ENCODE assay signal across 29 cellular contexts in genomic region chr14:74866708-74867389, GRCh38. TPM values are rescaled to one million over a fixed set of nuclear protein-coding genes. Genes with fewer than 3 reads are reported as not detected.
DNase-seq lines count a peak whose midpoint lies in the region; ATAC-seq lines count a peak whose summit lies in the region.
"Had no signal": no experiment of that assay in that cellular context is flagged by ENCODE, and none has a peak within 500 bp of the region (broad histone marks: within the 10 kb centered on the region; RNA-seq: fewer than 3 reads in every experiment).

No MANE protein-coding gene starts in this region.

- DNase-seq in activated CD8-positive, alpha-beta memory T cell treated with anti-CD3 and anti-CD28 coated beads for 24 hours = peak; percentile 41
- no peak for DNase-seq in activated CD8-positive, alpha-beta memory T cell treated with anti-CD3 and anti-CD28 coated beads, Interleukin-2, amount 50 U/mL, for 4 hours
- DNase-seq in CD8-positive, alpha-beta memory T cell = no peak
- no peak for DNase-seq in activated naive CD8-positive, alpha-beta T cell treated with anti-CD3 and anti-CD28 coated beads for 36 hours
- no peak for DNase-seq in naive thymus-derived CD8-positive, alpha-beta T cell
- DNase-seq in midbrain (lab: John Stamatoyannopoulos, UW) (no peak), hypothalamus (lab: John Stamatoyannopoulos, UW) (no peak), NCI-H2196 (lab: John Stamatoyannopoulos, UW; ENCODE audit: unreplicated experiment) (no peak)
- DNase-seq: activated B cell treated with CpG ODN at 0.5 μM for 24 hours; BE2C; brain microvascular endothelial cell; Calu3; DND-41; effector CD8-positive, alpha-beta T cell; Karpas-422; left ventricle myocardium inferior; NCI-H345; NCI-H774; nephron progenitor cell; pancreas; stimulated activated CD4-positive, alpha-beta T cell treated with anti-CD3 and anti-CD28 coated beads, Interleukin-4, amount 100 ng/mL, for 1 hour had no signal

- no peaks in the 10 kb centered on the region for H3K27me3 ChIP-seq in CD8-positive, alpha-beta memory T cell (ENCODE audit: insufficient read depth, low read length, poor library complexity, severe bottlenecking)
- H3K27me3 ChIP-seq: BE2C, brain microvascular endothelial cell, pancreas, right atrium auricular region had no signal

- H3K4me3 Mint-ChIP-seq in CD8-positive, alpha-beta memory T cell = peak overlapping the region in 3 of 7 donors; percentile 46 to 73 (median 66)
- H3K4me3 Mint-ChIP-seq in activated naive CD8-positive, alpha-beta T cell treated with anti-CD3 and anti-CD28 coated beads for 36 hours = no peak overlapping the region
- H3K4me3 Mint-ChIP-seq in naive thymus-derived CD8-positive, alpha-beta T cell = peak overlapping the region; percentile 8 to 80 (median 60)
- H3K4me3 Mint-ChIP-seq: activated B cell treated with CpG ODN at 0.5 μM for 24 hours, mesothelial cell of epicardium, nephron progenitor cell had no signal

- POLR2A ChIA-PET in CD8-positive, alpha-beta memory T cell (lab: Charles Lee) = interaction anchor here (2.7 kb wide), 1 partner anchor 15 kb away, joined by 14 read pairs; the partner anchor contains the start of gene DLST
- POLR2A ChIA-PET in naive thymus-derived CD8-positive, alpha-beta T cell (lab: Charles Lee) = interaction anchor here (1.1 to 3.5 kb wide), 5 partner anchors 10 to 39 kb away, joined by 4 to 60 read pairs (median 9); partner anchors contain the start of genes DLST and PROX2

- H3K27ac Mint-ChIP-seq in CD8-positive, alpha-beta memory T cell = peak overlapping the region; percentile 47 to 92 (median 74)
- peak overlapping the region; percentile 42 for H3K27ac Mint-ChIP-seq in activated naive CD8-positive, alpha-beta T cell treated with anti-CD3 and anti-CD28 coated beads for 36 hours
- H3K27ac Mint-ChIP-seq in naive thymus-derived CD8-positive, alpha-beta T cell = peak overlapping the region; percentile 59 to 94 (median 88)
- H3K27ac Mint-ChIP-seq: activated B cell treated with CpG ODN at 0.5 μM for 24 hours, mesothelial cell of epicardium, nephron progenitor cell had no signal

- H3K27ac ChIP-seq in CD8-positive, alpha-beta memory T cell (ENCODE audit: low read depth, low read length) = no peak overlapping the region
- H3K27ac ChIP-seq: brain microvascular endothelial cell, left ventricle myocardium inferior, pancreas, right atrium auricular region had no signal

- H3K36me3 ChIP-seq in CD8-positive, alpha-beta memory T cell (ENCODE audit: insufficient read depth, low read length) = no peaks in the 10 kb centered on the region
- H3K36me3 ChIP-seq: BE2C, brain microvascular endothelial cell, left ventricle myocardium inferior, pancreas, right atrium auricular region, thoracic aorta had no signal

- peak; percentile 31 to 39 for ATAC-seq in naive thymus-derived CD8-positive, alpha-beta T cell

- no peaks in the 10 kb centered on the region for H3K36me3 Mint-ChIP-seq in CD8-positive, alpha-beta memory T cell
- no peaks in the 10 kb centered on the region for H3K36me3 Mint-ChIP-seq in activated naive CD8-positive, alpha-beta T cell treated with anti-CD3 and anti-CD28 coated beads for 36 hours
- peaks cover 0 to 2% (median 0%) of the 10 kb centered on the region in 3 donors for H3K36me3 Mint-ChIP-seq in naive thymus-derived CD8-positive, alpha-beta T cell
- H3K36me3 Mint-ChIP-seq: mesothelial cell of epicardium had no signal

- peaks cover 0 to 1% of the 10 kb centered on the region in 2 donors for H3K27me3 Mint-ChIP-seq in CD8-positive, alpha-beta memory T cell
- no peaks in the 10 kb centered on the region for H3K27me3 Mint-ChIP-seq in activated naive CD8-positive, alpha-beta T cell treated with anti-CD3 and anti-CD28 coated beads for 36 hours
- no peaks in the 10 kb centered on the region for H3K27me3 Mint-ChIP-seq in naive thymus-derived CD8-positive, alpha-beta T cell
- H3K27me3 Mint-ChIP-seq: activated B cell treated with CpG ODN at 0.5 μM for 24 hours had no signal

- CTCF ChIA-PET in CD8-positive, alpha-beta memory T cell (lab: Charles Lee) = interaction anchor here (0.8 to 3.5 kb wide), 7 partner anchors 10 to 258 kb away, joined by 3 to 15 read pairs (median 4); partner anchors contain the start of genes DLST and PROX2

- H3K4me1 ChIP-seq in CD8-positive, alpha-beta memory T cell (ENCODE audit: insufficient read depth, low read length) = peaks cover 15% of the 10 kb centered on the region
- H3K4me1 ChIP-seq: BE2C, left ventricle myocardium inferior, pancreas had no signal

- H3K4me3 ChIP-seq in CD8-positive, alpha-beta memory T cell (ENCODE audit: low read length) = no peak overlapping the region
- H3K4me3 ChIP-seq: left ventricle myocardium inferior, pancreas, right atrium auricular region, thoracic aorta had no signal

- no peaks in the 10 kb centered on the region for H3K9me3 ChIP-seq in CD8-positive, alpha-beta memory T cell (ENCODE audit: low read length)
- H3K9me3 ChIP-seq: BE2C, left ventricle myocardium inferior, pancreas, right atrium auricular region, SK-N-SH, thoracic aorta had no signal

- no peaks in the 10 kb centered on the region for H3K9me3 Mint-ChIP-seq in CD8-positive, alpha-beta memory T cell
- H3K9me3 Mint-ChIP-seq in activated naive CD8-positive, alpha-beta T cell treated with anti-CD3 and anti-CD28 coated beads for 36 hours = no peaks in the 10 kb centered on the region
- H3K9me3 Mint-ChIP-seq in naive thymus-derived CD8-positive, alpha-beta T cell = no peaks in the 10 kb centered on the region
- H3K9me3 Mint-ChIP-seq: activated B cell treated with CpG ODN at 0.5 μM for 24 hours, mesothelial cell of epicardium, nephron progenitor cell had no signal

- H3K4me1 Mint-ChIP-seq in CD8-positive, alpha-beta memory T cell = peaks cover 22 to 27% (median 24%) of the 10 kb centered on the region in 3 donors
- H3K4me1 Mint-ChIP-seq in activated naive CD8-positive, alpha-beta T cell treated with anti-CD3 and anti-CD28 coated beads for 36 hours = peaks cover 22% of the 10 kb centered on the region
- H3K4me1 Mint-ChIP-seq in naive thymus-derived CD8-positive, alpha-beta T cell = peaks cover 18 to 37% (median 27%) of the 10 kb centered on the region in 4 donors
- H3K4me1 Mint-ChIP-seq: nephron progenitor cell had no signal

RNA-seq across cellular contexts. Expression of gene PROX2, which starts 9.1 kb away (rescaled TPM):
- total RNA-seq in CD8-positive, alpha-beta memory T cell = under 1 TPM; 0.24 to 0.33 TPM
- polyA plus RNA-seq in CD8-positive, alpha-beta memory T cell = not detected
- total RNA-seq in activated naive CD8-positive, alpha-beta T cell treated with anti-CD3 and anti-CD28 coated beads for 36 hours = 1 to 10 TPM in 1 of 2 experiments, under 1 TPM in 1; 0.87 to 1.5 TPM
- under 1 TPM; 0.52 to 0.75 TPM for total RNA-seq in naive thymus-derived CD8-positive, alpha-beta T cell
- under 1 TPM; 0.12 to 0.50 (median 0.22) TPM for polyA plus RNA-seq in naive thymus-derived CD8-positive, alpha-beta T cell
- total RNA-seq: A673, activated B cell treated with CpG ODN at 0.5 μM for 24 hours, Calu3, H1, HT-29, left ventricle myocardium inferior, mesothelial cell of epicardium, pancreas, right atrium auricular region, thoracic aorta had no signal
- polyA plus RNA-seq: esophagus, pancreas, SK-N-SH had no signal

RNA-seq across cellular contexts. Expression of gene DLST, which starts 14.9 kb away (rescaled TPM):
- 100 to 1,000 TPM; 160 to 161 TPM for total RNA-seq in CD8-positive, alpha-beta memory T cell
- polyA plus RNA-seq in CD8-positive, alpha-beta memory T cell = 8.8 TPM
- total RNA-seq in activated naive CD8-positive, alpha-beta T cell treated with anti-CD3 and anti-CD28 coated beads for 36 hours = 100 to 1,000 TPM; 134 to 136 TPM
- total RNA-seq in naive thymus-derived CD8-positive, alpha-beta T cell = 100 to 1,000 TPM; 118 to 120 TPM
- polyA plus RNA-seq in naive thymus-derived CD8-positive, alpha-beta T cell = 1 to 10 TPM; 8.8 to 9.3 (median 8.9) TPM

RNA-seq across cellular contexts. Expression of gene RPS6KL1, which starts 56.2 kb away (rescaled TPM):
- 1 to 10 TPM; 4.8 to 5.0 TPM for total RNA-seq in CD8-positive, alpha-beta memory T cell
- polyA plus RNA-seq in CD8-positive, alpha-beta memory T cell = not detected
- total RNA-seq in activated naive CD8-positive, alpha-beta T cell treated with anti-CD3 and anti-CD28 coated beads for 36 hours = 1 to 10 TPM; 6.0 to 6.5 TPM
- 1 to 10 TPM; 3.8 to 6.4 TPM for total RNA-seq in naive thymus-derived CD8-positive, alpha-beta T cell
- 1 to 10 TPM in 2 of 3 donors, under 1 TPM in 1; 0.50 to 3.6 (median 1.7) TPM for polyA plus RNA-seq in naive thymus-derived CD8-positive, alpha-beta T cell
